1 cellular context compared by ENCODE assay signal in the genomic region with DNA sequence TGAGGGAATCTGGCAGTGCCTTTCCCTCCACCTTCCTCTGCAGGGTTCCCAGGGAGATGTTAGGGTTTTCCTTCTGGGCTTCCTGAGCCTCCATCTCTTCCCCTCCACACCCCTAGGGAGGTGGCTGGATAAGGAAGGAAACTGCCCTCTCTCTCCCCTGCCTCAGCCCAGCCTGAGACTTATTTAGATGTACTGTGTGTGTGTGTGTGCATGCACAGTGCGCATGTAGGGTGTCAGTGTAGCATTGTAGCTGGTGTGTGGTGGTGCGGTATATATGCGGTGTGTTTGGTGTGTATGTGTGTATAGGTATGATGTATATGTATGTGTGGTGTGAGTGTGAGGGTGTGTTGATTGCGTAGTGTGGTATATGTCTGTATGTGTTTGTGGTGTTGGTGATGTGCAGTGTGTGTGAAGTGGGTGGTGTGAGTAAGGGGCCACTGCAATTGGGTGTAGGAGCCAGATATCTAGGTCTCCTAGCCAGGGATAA.
TF ChIP-seq lines count a peak whose summit lies in the region.

No MANE protein-coding gene starts in this region.

TF ChIP-seq in H1, 55 proteins besides CTCF, POLR2A, EP300 and RAD21:
- TF ChIP-seq TBP (IDR thresholded peaks at IDR 0.05; ENCODE audit: low read depth, low read length), result 0 out of 2 replicates have a peak, but pooled peaks have one; percentile 1
- no peak for TF ChIP-seq MAX (IDR thresholded peaks at IDR 0.05)
